ENCODE assay signal across 28 cellular contexts in genomic region chr9:118946669-118947068, GRCh38.
"Had no signal": no experiment of that assay in that cellular context is flagged by ENCODE, and none has a peak within 500 bp of the region (broad histone marks: within the 10 kb centered on the region; RNA-seq: fewer than 3 reads in every experiment).

No MANE protein-coding gene starts in this region.

- H3K4me1 Mint-ChIP-seq: nephron; stimulated activated effector memory CD8-positive, alpha-beta T cell treated with anti-CD3 and anti-CD28 coated beads, Interleukin-12 subunit alpha, Interleukin-12 subunit beta, amount 100 ng/mL, for 72 hours; stimulated activated naive B cell treated with anti-CD40 and anti-IgM and Interleukin-4, amounts not matched to agents 10 μg/mL and 1 μg/mL and 100 μg/mL, for 72 hours had no signal

- DNase-seq: occipital lobe; ovary; posterior cingulate gyrus; psoas muscle; right cardiac atrium; right lobe of liver; sigmoid colon; small intestine; stimulated activated CD4-positive, alpha-beta T cell treated with anti-CD3 and anti-CD28 coated beads, Interleukin-15, amount 100 ng/mL, for 24 hours; stimulated activated CD4-positive, alpha-beta T cell treated with anti-CD3 and anti-CD28 coated beads, Interleukin-2, amount 100 ng/mL, for 24 hours; stimulated activated CD4-positive, alpha-beta T cell treated with anti-CD3 and anti-CD28 coated beads, Interleukin-2, amount 100 ng/mL, for 48 hours; stimulated activated CD4-positive, alpha-beta T cell treated with anti-CD3 and anti-CD28 coated beads, Interleukin-4, amount 100 ng/mL, for 24 hours; stimulated activated naive B cell treated with anti-CD40 and anti-IgM and Interleukin-4, amounts not matched to agents 10 μg/mL and 1 μg/mL and 100 μg/mL, for 72 hours; stimulated activated naive CD4-positive, alpha-beta T cell treated with Interleukin-2 at 50 U/mL for 16 hours; stomach; thyroid gland; trophoblast cell; upper lobe of left lung had no signal

- H3K9me3 ChIP-seq: ovary, psoas muscle, right lobe of liver, sigmoid colon, stomach, thoracic aorta, thyroid gland, tibial nerve, upper lobe of left lung, vagina had no signal

- H3K36me3 ChIP-seq: neural progenitor cell, ovary, right lobe of liver, sigmoid colon, stomach, thoracic aorta, thyroid gland, tibial nerve, upper lobe of left lung, vagina had no signal

- H3K4me2 ChIP-seq: neural progenitor cell had no signal

- H3K27me3 Mint-ChIP-seq: progenitor cell of endocrine pancreas; stimulated activated naive B cell treated with anti-CD40 and anti-IgM and Interleukin-4, amounts not matched to agents 10 μg/mL and 1 μg/mL and 100 μg/mL, for 72 hours; stimulated activated naive CD8-positive, alpha-beta T cell treated with anti-CD3 and anti-CD28 coated beads, Interleukin-15, Interleukin-2, amounts not matched to agents 100 ng/mL and 50 ng/mL, for 24 hours had no signal

- H3K27ac Mint-ChIP-seq: nephron; neural progenitor cell; progenitor cell of endocrine pancreas; stimulated activated effector memory CD8-positive, alpha-beta T cell treated with anti-CD3 and anti-CD28 coated beads, Interleukin-12 subunit alpha, Interleukin-12 subunit beta, amount 100 ng/mL, for 72 hours; stimulated activated naive B cell treated with anti-CD40 and anti-IgM and Interleukin-4, amounts not matched to agents 10 μg/mL and 1 μg/mL and 100 μg/mL, for 72 hours; stimulated activated naive CD8-positive, alpha-beta T cell treated with anti-CD3 and anti-CD28 coated beads, Interleukin-15, Interleukin-2, amounts not matched to agents 100 ng/mL and 50 ng/mL, for 24 hours had no signal

- H3K27me3 ChIP-seq: neural progenitor cell, ovary, right lobe of liver, sigmoid colon, stomach, thyroid gland, tibial nerve, upper lobe of left lung, vagina had no signal

- H3K9ac ChIP-seq: neural progenitor cell, parathyroid adenoma had no signal

- H3K79me2 ChIP-seq: parathyroid adenoma had no signal

- H3K27ac ChIP-seq: neural progenitor cell, ovary, parathyroid adenoma, psoas muscle, right lobe of liver, sigmoid colon, stomach, thoracic aorta, thyroid gland, tibial nerve, upper lobe of left lung, vagina had no signal

- H3K4me1 ChIP-seq: parathyroid adenoma, psoas muscle, right lobe of liver, sigmoid colon, stomach, thyroid gland, tibial nerve, upper lobe of left lung, vagina had no signal

- FAIRE-seq: small intestine, urothelium cell line had no signal

- H2AFZ ChIP-seq: neural progenitor cell, parathyroid adenoma had no signal

- H3K36me3 Mint-ChIP-seq: neural progenitor cell; stimulated activated effector memory CD8-positive, alpha-beta T cell treated with anti-CD3 and anti-CD28 coated beads, Interleukin-12 subunit alpha, Interleukin-12 subunit beta, amount 100 ng/mL, for 72 hours; stimulated activated naive B cell treated with anti-CD40 and anti-IgM and Interleukin-4, amounts not matched to agents 10 μg/mL and 1 μg/mL and 100 μg/mL, for 72 hours had no signal

- H3K9me3 Mint-ChIP-seq: nephron; neural progenitor cell; stimulated activated naive B cell treated with anti-CD40 and anti-IgM and Interleukin-4, amounts not matched to agents 10 μg/mL and 1 μg/mL and 100 μg/mL, for 72 hours had no signal

- H3K4me3 ChIP-seq: neural progenitor cell, ovary, psoas muscle, right lobe of liver, sigmoid colon, stomach, thoracic aorta, thyroid gland, tibial nerve, upper lobe of left lung, vagina had no signal

- H3K4me3 Mint-ChIP-seq: nephron; neural progenitor cell; stimulated activated effector memory CD8-positive, alpha-beta T cell treated with anti-CD3 and anti-CD28 coated beads, Interleukin-12 subunit alpha, Interleukin-12 subunit beta, amount 100 ng/mL, for 72 hours; stimulated activated naive B cell treated with anti-CD40 and anti-IgM and Interleukin-4, amounts not matched to agents 10 μg/mL and 1 μg/mL and 100 μg/mL, for 72 hours; stimulated activated naive CD8-positive, alpha-beta T cell treated with anti-CD3 and anti-CD28 coated beads, Interleukin-15, Interleukin-2, amounts not matched to agents 100 ng/mL and 50 ng/mL, for 24 hours had no signal

- ATAC-seq: psoas muscle; right cardiac atrium; right lobe of liver; stimulated activated effector memory CD8-positive, alpha-beta T cell treated with anti-CD3 and anti-CD28 coated beads, Interleukin-12 subunit alpha, Interleukin-12 subunit beta, amount 100 ng/mL, for 72 hours; stimulated activated naive B cell treated with anti-CD40 and anti-IgM and Interleukin-4, amounts not matched to agents 10 μg/mL and 1 μg/mL and 100 μg/mL, for 72 hours had no signal
